Comparison of ENCODE assay signal across 12 cellular contexts in the genomic region with DNA sequence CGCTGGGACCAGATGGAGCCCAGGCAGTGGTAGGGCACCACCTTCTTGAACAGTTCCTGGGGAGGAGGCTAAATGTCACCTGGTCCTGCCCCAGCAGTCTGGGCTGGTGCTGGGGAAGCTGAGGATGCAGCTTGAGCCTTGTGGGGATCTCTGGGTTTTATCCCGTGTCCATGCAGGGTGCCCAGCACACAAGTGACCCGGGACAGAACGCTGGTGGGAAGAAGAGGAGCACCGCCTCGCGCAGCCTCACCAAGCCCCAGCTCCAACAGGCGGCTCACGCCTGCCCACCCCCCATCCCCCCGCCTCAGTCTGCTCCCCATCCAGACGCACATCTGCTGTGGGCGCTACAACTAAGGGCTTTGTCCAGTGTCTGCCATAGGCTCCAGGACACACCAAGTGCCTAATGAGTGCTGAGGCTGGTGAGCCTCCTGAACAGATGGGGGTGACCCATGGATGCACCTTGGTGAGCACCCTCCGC. TPM values are rescaled to one million over a fixed set of nuclear protein-coding genes. Genes with fewer than 3 reads are reported as not detected.
"Had no signal": no experiment of that assay in that cellular context is flagged by ENCODE, and none has a peak within 500 bp of the region (broad histone marks: within the 10 kb centered on the region; RNA-seq: fewer than 3 reads in every experiment).

No MANE protein-coding gene starts in this region.

- H3K27me3 ChIP-seq: ascending aorta, tibial nerve had no signal

- H3K4me1 ChIP-seq: ascending aorta had no signal

- DNase-seq: activated CD4-positive, CD25-positive, alpha-beta regulatory T cell; activated gamma-delta T cell treated with Interleukin-2 at 50 U/mL for 16 hours; activated naive CD8-positive, alpha-beta T cell treated with anti-CD3 and anti-CD28 coated beads for 36 hours; activated T-cell treated with anti-CD3 and anti-CD28 coated beads, Interleukin-2, amount 50 U/mL, for 24 hours; effector CD4-positive, alpha-beta T cell; hippocampal formation; mammary epithelial cell; SHP77 treated with DMSO at 0.1 percent for 48 hours had no signal

- H3K27ac ChIP-seq: ascending aorta, skin epidermis, tibial nerve had no signal

- H3K4me3 ChIP-seq: ascending aorta, skin epidermis, tibial nerve had no signal

- ATAC-seq: stimulated activated effector memory CD8-positive, alpha-beta T cell treated with anti-CD3 and anti-CD28 coated beads, Interleukin-12 subunit alpha, Interleukin-12 subunit beta, amount 100 ng/mL, for 72 hours had no signal

- H3K9me3 ChIP-seq: ascending aorta, tibial nerve had no signal

RNA-seq across cellular contexts. Expression of gene CEL, which starts 45.5 kb away (rescaled TPM):
- total RNA-seq: ascending aorta had no signal
